In genomic region chrX:150772150-150772970, GRCh38 we compare ENCODE assay signal across 8 cellular contexts.
A peak's percentile ranks its signal among the peaks of the same experiment; 100 is the strongest.
DNase-seq lines count a peak whose midpoint lies in the region; ATAC-seq and TF ChIP-seq lines count a peak whose summit lies in the region.

No MANE protein-coding gene starts in this region.

- peaks cover 2% of the 10 kb centered on the region; the same call in 1 of the 2 replicates for H3K36me3 ChIP-seq in BJ (ENCODE audit: control insufficient read depth, insufficient read depth, low read length)
- H3K36me3 ChIP-seq in esophagus muscularis mucosa: peaks cover 0 to 54% (median 25%) of the 10 kb centered on the region in 4 donors

- H3K27me3 Mint-ChIP-seq in natural killer cell treated with Interleukin-12 subunit alpha and Interleukin-12 subunit beta and Interleukin-15 and Interleukin-18, amount 100 ng/mL, for 72 hours: no peaks in the 10 kb centered on the region

- no peaks in the 10 kb centered on the region for H3K9me3 Mint-ChIP-seq in natural killer cell treated with Interleukin-12 subunit alpha and Interleukin-12 subunit beta and Interleukin-15 and Interleukin-18, amount 100 ng/mL, for 72 hours

- intact Hi-C loops in esophagus muscularis mucosa (cut with DNase I): loop anchor here (1.0 to 5.0 kb wide), 2 partner anchors 225 to 310 kb away; no protein-coding TSS in a partner anchor

- no peaks in the 10 kb centered on the region for H3K9me3 ChIP-seq in esophagus muscularis mucosa

- no peak for TF ChIP-seq EP300 in esophagus muscularis mucosa (IDR thresholded peaks at IDR 0.05)

- 29% methylated on average over 25 of the region's 26 CpGs for WGBS in esophagus muscularis mucosa

- H3K27ac Mint-ChIP-seq in natural killer cell treated with Interleukin-12 subunit alpha and Interleukin-12 subunit beta and Interleukin-15 and Interleukin-18, amount 100 ng/mL, for 72 hours: no peak overlapping the region

- H3K4me3 ChIP-seq in BJ (ENCODE audit: low read depth, low read length): no peak overlapping the region
- H3K4me3 ChIP-seq in esophagus muscularis mucosa: no peak overlapping the region

- no peak overlapping the region for H3K27ac ChIP-seq in esophagus muscularis mucosa (replicated peaks in 1 of 4)

- TF ChIP-seq POLR2A in esophagus muscularis mucosa (IDR thresholded peaks at IDR 0.05; ENCODE audit: low read depth): no peak

- peak; percentile 74 for ATAC-seq in HG03521 (IDR thresholded peaks at IDR 0.05; ENCODE audit: unreplicated experiment)
- peak; percentile 77 to 81 for ATAC-seq in natural killer cell treated with Interleukin-12 subunit alpha and Interleukin-12 subunit beta and Interleukin-15 and Interleukin-18, amount 100 ng/mL, for 72 hours

- no peaks in the 10 kb centered on the region for H3K36me3 Mint-ChIP-seq in natural killer cell treated with Interleukin-12 subunit alpha and Interleukin-12 subunit beta and Interleukin-15 and Interleukin-18, amount 100 ng/mL, for 72 hours

- H3K4me3 Mint-ChIP-seq in natural killer cell treated with Interleukin-12 subunit alpha and Interleukin-12 subunit beta and Interleukin-15 and Interleukin-18, amount 100 ng/mL, for 72 hours: no peak overlapping the region

- no peaks in the 10 kb centered on the region for H3K4me1 Mint-ChIP-seq in natural killer cell treated with Interleukin-12 subunit alpha and Interleukin-12 subunit beta and Interleukin-15 and Interleukin-18, amount 100 ng/mL, for 72 hours (ENCODE audit: low read depth in 2 of 2)

- H3K4me1 ChIP-seq in esophagus muscularis mucosa: peaks cover 4 to 10% (median 7%) of the 10 kb centered on the region in 4 donors

- POLR2A ChIA-PET in BJ (lab: Charles Lee): interaction anchor here (0.6 kb wide), 1 partner anchor 9 kb away, joined by 3 read pairs; no protein-coding TSS in a partner anchor

- TF ChIP-seq CTCF in BJ (IDR thresholded peaks at IDR 0.05; ENCODE audit: insufficient read depth, low read depth, low read length) (peak; percentile 85), esophagus muscularis mucosa (IDR thresholded peaks at IDR 0.05) (peak; percentile 69 to 82 (median 71))

- no peak for DNase-seq in BJ (ENCODE audit: low read depth)
- peak; percentile 53 for DNase-seq in GM19240 (ENCODE audit: insufficient read length, low spot score)
- peak; percentile 5 to 30 for DNase-seq in NOMO-1 (lab: John Stamatoyannopoulos, UW; ENCODE audit: unreplicated experiment in 2 of 2)
- DNase-seq in activated CD8-positive, alpha-beta memory T cell treated with anti-CD3 and anti-CD28 coated beads, Interleukin-2, amount 50 U/mL, for 48 hours: peak; percentile 95
- DNase-seq in esophagus muscularis mucosa (ENCODE audit: extremely low spot score): no peak
- DNase-seq in natural killer cell treated with Interleukin-12 subunit alpha and Interleukin-12 subunit beta and Interleukin-15 and Interleukin-18, amount 100 ng/mL, for 72 hours (ENCODE audit: low spot score): peak; percentile 66
- peak; percentile 58 for DNase-seq in stimulated activated naive CD4-positive, alpha-beta T cell treated with Interleukin-2 at 50 U/mL for 16 hours (lab: John Stamatoyannopoulos, UW)

- CTCF ChIA-PET in BJ (lab: Yijun Ruan, JAX): interaction anchor here (0.6 to 7.4 kb wide), 20 partner anchors 8 to 338 kb away, joined by 3 to 91 read pairs (median 4); no protein-coding TSS in a partner anchor

- H3K27me3 ChIP-seq in BJ (ENCODE audit: control insufficient read depth, insufficient read depth, low read length) (no peaks in the 10 kb centered on the region), esophagus muscularis mucosa (no peaks in the 10 kb centered on the region)

Comparison
In these comparisons a context has a peak if more than half of its experiments do, and no peak if none do; other contexts are left out.
1. DNase-seq: peak in GM19240 (single experiment), NOMO-1 (2 of 2), activated CD8-positive, alpha-beta memory T cell treated with anti-CD3 and anti-CD28 coated beads, Interleukin-2, amount 50 U/mL, for 48 hours (single experiment), natural killer cell treated with Interleukin-12 subunit alpha and Interleukin-12 subunit beta and Interleukin-15 and Interleukin-18, amount 100 ng/mL, for 72 hours (single experiment) and stimulated activated naive CD4-positive, alpha-beta T cell treated with Interleukin-2 at 50 U/mL for 16 hours (single experiment); none in BJ (single experiment) and esophagus muscularis mucosa (single experiment).